In genomic region chr2:73176881-73177644, GRCh38 we compare ENCODE assay signal across 8 cellular contexts. TPM values are rescaled to one million over a fixed set of nuclear protein-coding genes. Genes with fewer than 3 reads are reported as not detected.
DNase-seq lines count a peak whose midpoint lies in the region; ATAC-seq lines count a peak whose summit lies in the region.

No MANE protein-coding gene starts in this region.

- H3K9me3 ChIP-seq in mononuclear cell (ENCODE audit: low read depth, low read length) = no peaks in the 10 kb centered on the region

- ATAC-seq in GM21381 (IDR thresholded peaks at IDR 0.05; ENCODE audit: unreplicated experiment) = peak; percentile 87

- peaks cover 29% of the 10 kb centered on the region for H3K4me1 ChIP-seq in mononuclear cell (ENCODE audit: insufficient read depth, low read length)

- peaks cover 47% of the 10 kb centered on the region for H3K27me3 ChIP-seq in mononuclear cell (ENCODE audit: insufficient read depth, low read length)

- peak; percentile 75 for DNase-seq in Caki2 (ENCODE audit: low read depth)
- peak; percentile 83 for DNase-seq in HT1080 (ENCODE audit: low read depth)
- peak; percentile 73 for DNase-seq in NOMO-1 treated with dmso at 0.1 percent for 144 hours (lab: John Stamatoyannopoulos, UW; ENCODE audit: unreplicated experiment)
- peak; percentile 92 for DNase-seq in activated CD8-positive, alpha-beta memory T cell treated with anti-CD3 and anti-CD28 coated beads, Interleukin-2, amount 50 U/mL, for 4 hours
- DNase-seq in epidermal melanocyte (ENCODE audit: insufficient read length, low spot score) = peak; percentile 92
- DNase-seq in stimulated activated CD8-positive, alpha-beta memory T cell treated with anti-CD3 and anti-CD28 coated beads, Interleukin-2, amount 100 ng/mL, for 1 hour (ENCODE audit: low read depth in 2 of 2) = peak; percentile 80 to 83

- H3K4me3 ChIP-seq in mononuclear cell (ENCODE audit: low read length) = peak overlapping the region; percentile 45

- in situ Hi-C loops in Caki2 (cut with HindIII; ENCODE audit: low pct_unique_long_range_greater_than_20kb, low sequenced_read_pairs) = no loop called here

RNA-seq across cellular contexts. Expression of gene NOTO, which starts 25.3 kb away (rescaled TPM):
- not detected in 2 replicates for total RNA-seq in Caki2 (2014; rRNA removed; shearing (Covaris generic); ENCODE audit: low replicate concordance)
- total RNA-seq in HT1080 (2014; rRNA removed; shearing (Covaris generic)) = not detected in 2 replicates
- not detected in 2 replicates for polyA plus RNA-seq in HT1080 (2015; cell fraction: cytosol; rRNA removed)
- polyA plus RNA-seq in HT1080 (2015; cell fraction: nucleus; rRNA removed) = not detected in 2 replicates
- total RNA-seq in mononuclear cell = not detected

RNA-seq across cellular contexts. Expression of gene SMYD5, which starts 37.0 kb away (rescaled TPM):
- total RNA-seq in Caki2 (2014; rRNA removed; shearing (Covaris generic); ENCODE audit: low replicate concordance) = 54.9 and 57.7 TPM in 2 replicates
- total RNA-seq in HT1080 (2014; rRNA removed; shearing (Covaris generic)) = 42.1 and 44.0 TPM in 2 replicates
- polyA plus RNA-seq in HT1080 (2015; cell fraction: cytosol; rRNA removed) = 25.6 and 26.2 TPM in 2 replicates
- 35.8 and 36.2 TPM in 2 replicates for polyA plus RNA-seq in HT1080 (2015; cell fraction: nucleus; rRNA removed)
- total RNA-seq in mononuclear cell = 29.8 TPM

RNA-seq across cellular contexts. Expression of gene PRADC1, which starts 56.0 kb away (rescaled TPM):
- 8.3 and 8.6 TPM in 2 replicates for total RNA-seq in Caki2 (2014; rRNA removed; shearing (Covaris generic); ENCODE audit: low replicate concordance)
- total RNA-seq in HT1080 (2014; rRNA removed; shearing (Covaris generic)) = 57.1 and 64.3 TPM in 2 replicates
- 24.2 and 27.8 TPM in 2 replicates for polyA plus RNA-seq in HT1080 (2015; cell fraction: cytosol; rRNA removed)
- 6.0 and 7.1 TPM in 2 replicates for polyA plus RNA-seq in HT1080 (2015; cell fraction: nucleus; rRNA removed)
- 4.4 TPM for total RNA-seq in mononuclear cell

RNA-seq across cellular contexts. Expression of gene CCT7, which starts 57.0 kb away (rescaled TPM):
- 581 and 684 TPM in 2 replicates for total RNA-seq in Caki2 (2014; rRNA removed; shearing (Covaris generic); ENCODE audit: low replicate concordance)
- 813 and 842 TPM in 2 replicates for total RNA-seq in HT1080 (2014; rRNA removed; shearing (Covaris generic))
- 483 and 485 TPM in 2 replicates for polyA plus RNA-seq in HT1080 (2015; cell fraction: cytosol; rRNA removed)
- polyA plus RNA-seq in HT1080 (2015; cell fraction: nucleus; rRNA removed) = 559 and 613 TPM in 2 replicates
- total RNA-seq in mononuclear cell = 66.3 TPM

Comparison
In these comparisons a context has a peak if more than half of its experiments do, and no peak if none do; other contexts are left out.
1. Peak in every context shown above with its lines: DNase-seq, ATAC-seq and H3K4me3 ChIP-seq.